Comparison of ENCODE assay signal across 38 cellular contexts in genomic region chr17:61631800-61632199, GRCh38. TPM values are rescaled to one million over a fixed set of nuclear protein-coding genes. Genes with fewer than 3 reads are reported as not detected.
"Had no signal": no experiment of that assay in that cellular context is flagged by ENCODE, and none has a peak within 500 bp of the region (broad histone marks: within the 10 kb centered on the region; RNA-seq: fewer than 3 reads in every experiment).

No MANE protein-coding gene starts in this region.

- H3K36me3 ChIP-seq: adrenal gland, ascending aorta, brain microvascular endothelial cell, breast epithelium, cardiac muscle cell had no signal

- H3K4me1 ChIP-seq: adrenal gland, ascending aorta, body of pancreas, breast epithelium had no signal

- H3K27ac ChIP-seq: adrenal gland, ascending aorta, body of pancreas, brain microvascular endothelial cell, breast epithelium, cardiac muscle cell had no signal

- FAIRE-seq: astrocyte, bronchial epithelial cell had no signal

- H3K4me3 ChIP-seq: adrenal gland, ascending aorta, body of pancreas, breast epithelium, cardiac muscle cell had no signal

- DNase-seq: activated effector memory CD4-positive, alpha-beta T cell treated with anti-CD3 and anti-CD28 coated beads, Interleukin-2, amount 50 U/mL, for 16 hours; activated effector memory CD4-positive, alpha-beta T cell treated with Interleukin-2 at 50 U/mL for 16 hours; activated gamma-delta T cell; activated gamma-delta T cell treated with Interleukin-2 at 50 U/mL for 16 hours; activated naive CD4-positive, alpha-beta T cell; activated naive CD4-positive, alpha-beta T cell treated with anti-CD3 and anti-CD28 coated beads for 36 hours; activated naive CD4-positive, alpha-beta T cell treated with anti-CD3 and anti-CD28 coated beads, Interleukin-2, amount 10 ng/mL, durations not matched to agents 7 days and 5 days; activated naive CD4-positive, alpha-beta T cell treated with anti-CD3 and anti-CD28 coated beads, Interleukin-2, amount 50 U/mL, for 16 hours; activated naive CD4-positive, alpha-beta T cell treated with Interleukin-2 at 50 U/mL for 16 hours; activated naive CD8-positive, alpha-beta T cell treated with anti-CD3 and anti-CD28 coated beads for 36 hours; activated naive CD8-positive, alpha-beta T cell treated with anti-CD3 and anti-CD28 coated beads, Interleukin-2, amount 10 ng/mL, durations not matched to agents 7 days and 5 days; activated naive CD8-positive, alpha-beta T cell treated with anti-CD3 and anti-CD28 coated beads, Interleukin-2, amount 50 U/mL, for 24 hours; activated T-cell treated with anti-CD3 and anti-CD28 coated beads, Interleukin-2, amount 50 U/mL, for 1 hour; activated T-cell treated with anti-CD3 and anti-CD28 coated beads, Interleukin-2, amount 50 U/mL, for 24 hours; activated T-cell treated with anti-CD3 and anti-CD28 coated beads, Interleukin-2, amount 50 U/mL, for 4 hours; activated T-cell treated with anti-CD3 and anti-CD28 coated beads, Interleukin-2, amount 50 U/mL, for 48 hours; activated T-cell treated with anti-CD3 and anti-CD28 coated beads, Interleukin-2, amount 50 U/mL, for 72 hours; adrenal gland; amniotic stem cell; amygdala; anterior cingulate cortex; aorta; body of pancreas; brain microvascular endothelial cell; caudate nucleus; central memory CD4-positive, alpha-beta T cell; cerebellar nuclear complex had no signal

- H3K9me3 ChIP-seq: adrenal gland, body of pancreas had no signal

- H3K27me3 ChIP-seq: adrenal gland, ascending aorta, body of pancreas, brain microvascular endothelial cell, breast epithelium, cardiac muscle cell had no signal

- ATAC-seq: activated naive CD4-positive, alpha-beta T cell treated with anti-CD3 and anti-CD28 coated beads, Interleukin-2, amount 50 U/mL, for 72 hours; activated naive CD8-positive, alpha-beta T cell treated with anti-CD3 and anti-CD28 coated beads, Interleukin-2, amount 50 U/mL, for 24 hours; activated T-cell treated with anti-CD3 and anti-CD28 coated beads, Interleukin-2, amount 50 U/mL, for 4 hours; activated T-cell treated with anti-CD3 and anti-CD28 coated beads, Interleukin-2, amount 50 U/mL, for 72 hours; activated T-helper 17 cell treated with anti-CD3 and anti-CD28 coated beads, Interleukin-2, amount 50 U/mL, for 72 hours; body of pancreas had no signal

RNA-seq across cellular contexts. Expression of gene NACA2, which starts 40.8 kb away (rescaled TPM):
- total RNA-seq: activated naive CD4-positive, alpha-beta T cell treated with anti-CD3 and anti-CD28 coated beads for 36 hours; activated naive CD4-positive, alpha-beta T cell treated with anti-CD3 and anti-CD28 coated beads, Interleukin-2, amount 50 U/mL, for 72 hours; activated naive CD8-positive, alpha-beta T cell treated with anti-CD3 and anti-CD28 coated beads for 36 hours; activated naive CD8-positive, alpha-beta T cell treated with anti-CD3 and anti-CD28 coated beads, Interleukin-2, amount 10 ng/mL, durations not matched to agents 7 days and 5 days; activated T-cell treated with anti-CD3 and anti-CD28 coated beads, Interleukin-2, amount 50 U/mL, for 4 hours; activated T-cell treated with anti-CD3 and anti-CD28 coated beads, Interleukin-2, amount 50 U/mL, for 72 hours; activated T-helper 17 cell treated with anti-CD3 and anti-CD28 coated beads, Interleukin-2, amount 50 U/mL, for 72 hours; activated T-helper 2 cell treated with anti-CD3 and anti-CD28 coated beads, Interferon-gamma antibody, Interleukin-2, Interleukin-4, amounts not matched to agents 10 μg/mL and 5 μg/mL and 100 μg/mL, durations not matched to agents 14 hours and 24 hours and 36 hours; adrenal gland; aorta; ascending aorta; astrocyte; breast epithelium; bronchial epithelial cell; cardiac muscle cell; cardiac septum; cerebellum; chondrocyte had no signal
- polyA plus RNA-seq: cardiac muscle cell had no signal
